12 cellular contexts compared by ENCODE assay signal in genomic region chr16:54817432-54817831, GRCh38.
DNase-seq lines count a peak whose midpoint lies in the region; ATAC-seq and TF ChIP-seq lines count a peak whose summit lies in the region.
"Had no signal": no experiment of that assay in that cellular context is flagged by ENCODE, and none has a peak within 500 bp of the region (broad histone marks: within the 10 kb centered on the region; RNA-seq: fewer than 3 reads in every experiment).

No MANE protein-coding gene starts in this region.

- no peak for ATAC-seq in HG03095 (IDR thresholded peaks at IDR 0.05; ENCODE audit: unreplicated experiment)
- no peak for ATAC-seq in esophagus mucosa
- ATAC-seq: activated naive CD4-positive, alpha-beta T cell treated with anti-CD3 and anti-CD28 coated beads, Interleukin-2, amount 50 U/mL, for 72 hours; T-cell had no signal

- H3K27me3 Mint-ChIP-seq in endothelial cell (ENCODE audit: unreplicated experiment): no peaks in the 10 kb centered on the region
- peaks cover 10% of the 10 kb centered on the region for H3K27me3 Mint-ChIP-seq in progenitor cell of endocrine pancreas

- TF ChIP-seq CTCF in endothelial cell (IDR thresholded peaks at IDR 0.05; ENCODE audit: unreplicated experiment) (peak; percentile 23), progenitor cell of endocrine pancreas (IDR thresholded peaks at IDR 0.05; ENCODE audit: unreplicated experiment) (peak; percentile 48)

- DNase-seq in DMS53 (lab: John Stamatoyannopoulos, UW) (peak; percentile 58), DMS53 treated with DMSO at 0.1 percent for 48 hours (lab: John Stamatoyannopoulos, UW; ENCODE audit: unreplicated experiment) (no peak), NCI-H146 (lab: John Stamatoyannopoulos, UW) (peak; percentile 34), endothelial cell (ENCODE audit: low spot score) (peak; percentile 9), progenitor cell of endocrine pancreas (ENCODE audit: low spot score, unreplicated experiment) (no peak), medulla oblongata (ENCODE audit: extremely low spot score) (no peak)
- DNase-seq: hypothalamus; stimulated activated CD4-positive, alpha-beta T cell treated with anti-CD3 and anti-CD28 coated beads, Interleukin-1b, Interleukin-23, amount 100 ng/mL, for 48 hours; T-cell had no signal

- H3K4me1 Mint-ChIP-seq in endothelial cell (ENCODE audit: unreplicated experiment): peaks cover 10% of the 10 kb centered on the region
- H3K4me1 Mint-ChIP-seq in progenitor cell of endocrine pancreas (ENCODE audit: low read depth): peaks cover 9% of the 10 kb centered on the region
- H3K4me1 Mint-ChIP-seq: T-cell had no signal

- H3K4me3 Mint-ChIP-seq in endothelial cell (ENCODE audit: unreplicated experiment) (no peak overlapping the region), progenitor cell of endocrine pancreas (ENCODE audit: low read depth) (no peak overlapping the region)
- H3K4me3 Mint-ChIP-seq: T-cell had no signal

- H3K36me3 Mint-ChIP-seq in endothelial cell (ENCODE audit: low read depth, unreplicated experiment): no peaks in the 10 kb centered on the region
- H3K36me3 Mint-ChIP-seq in progenitor cell of endocrine pancreas (ENCODE audit: insufficient read depth): no peaks in the 10 kb centered on the region
- H3K36me3 Mint-ChIP-seq: activated naive CD4-positive, alpha-beta T cell treated with anti-CD3 and anti-CD28 coated beads, Interleukin-2, amount 50 U/mL, for 72 hours; T-cell had no signal

- no peaks in the 10 kb centered on the region for H3K9me3 Mint-ChIP-seq in endothelial cell (ENCODE audit: unreplicated experiment)
- H3K9me3 Mint-ChIP-seq in progenitor cell of endocrine pancreas (ENCODE audit: low read depth): no peaks in the 10 kb centered on the region
- H3K9me3 Mint-ChIP-seq: activated naive CD4-positive, alpha-beta T cell treated with anti-CD3 and anti-CD28 coated beads, Interleukin-2, amount 50 U/mL, for 72 hours; T-cell had no signal

- H3K27ac Mint-ChIP-seq in endothelial cell (ENCODE audit: unreplicated experiment) (no peak overlapping the region), progenitor cell of endocrine pancreas (peak overlapping the region; percentile 5)
- H3K27ac Mint-ChIP-seq: activated naive CD4-positive, alpha-beta T cell treated with anti-CD3 and anti-CD28 coated beads, Interleukin-2, amount 50 U/mL, for 72 hours; T-cell had no signal

Comparison
In these comparisons a context has a peak if more than half of its experiments do, and no peak if none do; other contexts are left out.
1. DNase-seq: peak in DMS53 (single experiment), NCI-H146 (single experiment) and endothelial cell (single experiment); none in DMS53 treated with DMSO at 0.1 percent for 48 hours (single experiment), progenitor cell of endocrine pancreas (single experiment) and medulla oblongata (single experiment).